Comparison of ENCODE assay signal across 1 cellular context in the genomic region with DNA sequence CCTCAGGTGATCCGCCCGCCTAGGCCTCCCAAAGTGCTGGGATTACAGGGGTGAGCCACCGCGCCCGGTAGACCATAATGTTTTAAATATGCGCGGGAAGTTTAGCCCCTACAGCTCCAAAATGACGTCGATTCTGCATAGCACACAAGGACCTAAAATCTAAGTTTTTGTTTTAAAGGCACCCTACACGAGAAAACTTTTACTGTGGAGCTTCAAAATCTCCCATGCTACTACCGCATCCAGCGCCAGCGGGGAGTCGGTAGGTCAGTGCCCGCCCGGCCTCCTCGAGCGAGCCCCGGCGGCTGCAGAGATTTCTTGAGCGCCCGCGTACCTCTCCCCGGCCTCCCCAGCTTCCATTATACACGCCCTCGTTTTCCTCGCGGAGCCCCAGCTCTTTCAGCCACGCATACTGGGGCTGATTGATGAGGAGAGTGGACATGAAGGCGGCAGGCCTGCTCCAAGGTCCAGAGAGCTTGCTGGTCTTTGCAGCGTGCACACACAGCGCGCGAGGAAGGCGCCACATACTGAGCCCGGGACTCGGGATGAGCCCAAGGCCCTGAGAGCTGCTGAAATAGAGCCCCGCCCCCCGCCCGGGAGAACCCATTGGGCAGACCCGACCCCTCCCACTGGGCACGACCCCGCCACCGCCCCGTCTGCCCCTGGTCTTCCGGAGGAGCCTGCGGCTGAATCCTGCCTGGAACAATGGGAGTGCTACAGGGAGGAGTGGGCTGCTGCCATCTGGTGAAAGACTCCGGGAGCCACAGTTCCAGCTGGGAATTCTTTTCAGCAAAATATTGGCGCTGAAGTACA.
TF ChIP-seq lines count a peak whose summit lies in the region.

A gene (minus strand): TSS at position 544 of the 810 bp plus-strand sequence. CDS start 21 bp downstream, at position 523.

TF ChIP-seq in HepG2, 621 proteins besides CTCF, POLR2A, EP300 and RAD21 (continued from another document and continues in another):
- TF ChIP-seq, protein P1, sequence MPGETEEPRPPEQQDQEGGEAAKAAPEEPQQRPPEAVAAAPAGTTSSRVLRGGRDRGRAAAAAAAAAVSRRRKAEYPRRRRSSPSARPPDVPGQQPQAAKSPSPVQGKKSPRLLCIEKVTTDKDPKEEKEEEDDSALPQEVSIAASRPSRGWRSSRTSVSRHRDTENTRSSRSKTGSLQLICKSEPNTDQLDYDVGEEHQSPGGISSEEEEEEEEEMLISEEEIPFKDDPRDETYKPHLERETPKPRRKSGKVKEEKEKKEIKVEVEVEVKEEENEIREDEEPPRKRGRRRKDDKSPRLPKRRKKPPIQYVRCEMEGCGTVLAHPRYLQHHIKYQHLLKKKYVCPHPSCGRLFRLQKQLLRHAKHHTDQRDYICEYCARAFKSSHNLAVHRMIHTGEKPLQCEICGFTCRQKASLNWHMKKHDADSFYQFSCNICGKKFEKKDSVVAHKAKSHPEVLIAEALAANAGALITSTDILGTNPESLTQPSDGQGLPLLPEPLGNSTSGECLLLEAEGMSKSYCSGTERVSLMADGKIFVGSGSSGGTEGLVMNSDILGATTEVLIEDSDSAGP (CRISPR knock-in tag; IDR thresholded peaks at IDR 0.05; ENCODE audit: borderline replicate concordance) = peak; percentile 85; the same call in 1 of the 2 replicates
- TF ChIP-seq HDAC1 (CRISPR knock-in tag; IDR thresholded peaks at IDR 0.05) (peak; percentile 84), MAF1 (CRISPR knock-in tag; IDR thresholded peaks at IDR 0.05; ENCODE audit: borderline replicate concordance) (peak; percentile 82; the same call in 1 of the 2 replicates), SNAI1 (CRISPR knock-in tag; IDR thresholded peaks at IDR 0.05; ENCODE audit: borderline replicate concordance) (no peak), ZNF782 (CRISPR knock-in tag; IDR thresholded peaks at IDR 0.05; ENCODE audit: borderline replicate concordance) (peak; percentile 57; the same call in 1 of the 2 replicates), MED13 (CRISPR knock-in tag; IDR thresholded peaks at IDR 0.05) (peak; percentile 52), IKZF1 (IDR thresholded peaks at IDR 0.05) (no peak), BRCA1 (CRISPR knock-in tag; IDR thresholded peaks at IDR 0.05) (peak; percentile 89; the same call in 1 of the 2 replicates), KDM4B (CRISPR knock-in tag; IDR thresholded peaks at IDR 0.05) (peak; percentile 74), ZNF552 (CRISPR knock-in tag; IDR thresholded peaks at IDR 0.05; ENCODE audit: borderline replicate concordance) (peak; percentile 56; the same call in 1 of the 2 replicates), SIX4 (CRISPR knock-in tag; IDR thresholded peaks at IDR 0.05) (0 out of 2 replicates have a peak, but pooled peaks have one; percentile 30), POLR2AphosphoS5 (IDR thresholded peaks at IDR 0.05; ENCODE audit: low read depth, low read length) (peak; percentile 96), RCOR2 (CRISPR knock-in tag; IDR thresholded peaks at IDR 0.05) (no peak), ZNF747 (CRISPR knock-in tag; IDR thresholded peaks at IDR 0.05; ENCODE audit: borderline replicate concordance) (0 out of 2 replicates have a peak, but pooled peaks have one; percentile 48), NCOR1 (IDR thresholded peaks at IDR 0.05; ENCODE audit: borderline replicate concordance, low read length) (peak; percentile 57; the same call in 1 of the 2 replicates), ZNF350 (CRISPR knock-in tag; IDR thresholded peaks at IDR 0.05; ENCODE audit: borderline replicate concordance, low read depth) (peak; percentile 77; the same call in 1 of the 2 replicates), ETV5 (CRISPR knock-in tag; IDR thresholded peaks at IDR 0.05; ENCODE audit: borderline replicate concordance) (peak; percentile 77), AGO1 (IDR thresholded peaks at IDR 0.05; ENCODE audit: low read depth, low read length, poor library complexity, severe bottlenecking) (no peak), MEIS1 (CRISPR knock-in tag; IDR thresholded peaks at IDR 0.05; ENCODE audit: borderline replicate concordance) (peak; percentile 36; the same call in 1 of the 2 replicates), SPEN (CRISPR knock-in tag; IDR thresholded peaks at IDR 0.05; ENCODE audit: low read depth) (peak; percentile 90), ZNF337 (CRISPR knock-in tag; IDR thresholded peaks at IDR 0.05; ENCODE audit: borderline replicate concordance, low read depth) (peak; percentile 75; the same call in 1 of the 2 replicates), FOSL2 (CRISPR knock-in tag; IDR thresholded peaks at IDR 0.05) (peak; percentile 62), ZNF75D (CRISPR knock-in tag; IDR thresholded peaks at IDR 0.05; ENCODE audit: borderline replicate concordance) (no peak)
- TF ChIP-seq, protein P2, sequence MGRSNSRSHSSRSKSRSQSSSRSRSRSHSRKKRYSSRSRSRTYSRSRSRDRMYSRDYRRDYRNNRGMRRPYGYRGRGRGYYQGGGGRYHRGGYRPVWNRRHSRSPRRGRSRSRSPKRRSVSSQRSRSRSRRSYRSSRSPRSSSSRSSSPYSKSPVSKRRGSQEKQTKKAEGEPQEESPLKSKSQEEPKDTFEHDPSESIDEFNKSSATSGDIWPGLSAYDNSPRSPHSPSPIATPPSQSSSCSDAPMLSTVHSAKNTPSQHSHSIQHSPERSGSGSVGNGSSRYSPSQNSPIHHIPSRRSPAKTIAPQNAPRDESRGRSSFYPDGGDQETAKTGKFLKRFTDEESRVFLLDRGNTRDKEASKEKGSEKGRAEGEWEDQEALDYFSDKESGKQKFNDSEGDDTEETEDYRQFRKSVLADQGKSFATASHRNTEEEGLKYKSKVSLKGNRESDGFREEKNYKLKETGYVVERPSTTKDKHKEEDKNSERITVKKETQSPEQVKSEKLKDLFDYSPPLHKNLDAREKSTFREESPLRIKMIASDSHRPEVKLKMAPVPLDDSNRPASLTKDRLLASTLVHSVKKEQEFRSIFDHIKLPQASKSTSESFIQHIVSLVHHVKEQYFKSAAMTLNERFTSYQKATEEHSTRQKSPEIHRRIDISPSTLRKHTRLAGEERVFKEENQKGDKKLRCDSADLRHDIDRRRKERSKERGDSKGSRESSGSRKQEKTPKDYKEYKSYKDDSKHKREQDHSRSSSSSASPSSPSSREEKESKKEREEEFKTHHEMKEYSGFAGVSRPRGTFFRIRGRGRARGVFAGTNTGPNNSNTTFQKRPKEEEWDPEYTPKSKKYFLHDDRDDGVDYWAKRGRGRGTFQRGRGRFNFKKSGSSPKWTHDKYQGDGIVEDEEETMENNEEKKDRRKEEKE (IDR thresholded peaks at IDR 0.05) = no peak
- TF ChIP-seq, protein P3, sequence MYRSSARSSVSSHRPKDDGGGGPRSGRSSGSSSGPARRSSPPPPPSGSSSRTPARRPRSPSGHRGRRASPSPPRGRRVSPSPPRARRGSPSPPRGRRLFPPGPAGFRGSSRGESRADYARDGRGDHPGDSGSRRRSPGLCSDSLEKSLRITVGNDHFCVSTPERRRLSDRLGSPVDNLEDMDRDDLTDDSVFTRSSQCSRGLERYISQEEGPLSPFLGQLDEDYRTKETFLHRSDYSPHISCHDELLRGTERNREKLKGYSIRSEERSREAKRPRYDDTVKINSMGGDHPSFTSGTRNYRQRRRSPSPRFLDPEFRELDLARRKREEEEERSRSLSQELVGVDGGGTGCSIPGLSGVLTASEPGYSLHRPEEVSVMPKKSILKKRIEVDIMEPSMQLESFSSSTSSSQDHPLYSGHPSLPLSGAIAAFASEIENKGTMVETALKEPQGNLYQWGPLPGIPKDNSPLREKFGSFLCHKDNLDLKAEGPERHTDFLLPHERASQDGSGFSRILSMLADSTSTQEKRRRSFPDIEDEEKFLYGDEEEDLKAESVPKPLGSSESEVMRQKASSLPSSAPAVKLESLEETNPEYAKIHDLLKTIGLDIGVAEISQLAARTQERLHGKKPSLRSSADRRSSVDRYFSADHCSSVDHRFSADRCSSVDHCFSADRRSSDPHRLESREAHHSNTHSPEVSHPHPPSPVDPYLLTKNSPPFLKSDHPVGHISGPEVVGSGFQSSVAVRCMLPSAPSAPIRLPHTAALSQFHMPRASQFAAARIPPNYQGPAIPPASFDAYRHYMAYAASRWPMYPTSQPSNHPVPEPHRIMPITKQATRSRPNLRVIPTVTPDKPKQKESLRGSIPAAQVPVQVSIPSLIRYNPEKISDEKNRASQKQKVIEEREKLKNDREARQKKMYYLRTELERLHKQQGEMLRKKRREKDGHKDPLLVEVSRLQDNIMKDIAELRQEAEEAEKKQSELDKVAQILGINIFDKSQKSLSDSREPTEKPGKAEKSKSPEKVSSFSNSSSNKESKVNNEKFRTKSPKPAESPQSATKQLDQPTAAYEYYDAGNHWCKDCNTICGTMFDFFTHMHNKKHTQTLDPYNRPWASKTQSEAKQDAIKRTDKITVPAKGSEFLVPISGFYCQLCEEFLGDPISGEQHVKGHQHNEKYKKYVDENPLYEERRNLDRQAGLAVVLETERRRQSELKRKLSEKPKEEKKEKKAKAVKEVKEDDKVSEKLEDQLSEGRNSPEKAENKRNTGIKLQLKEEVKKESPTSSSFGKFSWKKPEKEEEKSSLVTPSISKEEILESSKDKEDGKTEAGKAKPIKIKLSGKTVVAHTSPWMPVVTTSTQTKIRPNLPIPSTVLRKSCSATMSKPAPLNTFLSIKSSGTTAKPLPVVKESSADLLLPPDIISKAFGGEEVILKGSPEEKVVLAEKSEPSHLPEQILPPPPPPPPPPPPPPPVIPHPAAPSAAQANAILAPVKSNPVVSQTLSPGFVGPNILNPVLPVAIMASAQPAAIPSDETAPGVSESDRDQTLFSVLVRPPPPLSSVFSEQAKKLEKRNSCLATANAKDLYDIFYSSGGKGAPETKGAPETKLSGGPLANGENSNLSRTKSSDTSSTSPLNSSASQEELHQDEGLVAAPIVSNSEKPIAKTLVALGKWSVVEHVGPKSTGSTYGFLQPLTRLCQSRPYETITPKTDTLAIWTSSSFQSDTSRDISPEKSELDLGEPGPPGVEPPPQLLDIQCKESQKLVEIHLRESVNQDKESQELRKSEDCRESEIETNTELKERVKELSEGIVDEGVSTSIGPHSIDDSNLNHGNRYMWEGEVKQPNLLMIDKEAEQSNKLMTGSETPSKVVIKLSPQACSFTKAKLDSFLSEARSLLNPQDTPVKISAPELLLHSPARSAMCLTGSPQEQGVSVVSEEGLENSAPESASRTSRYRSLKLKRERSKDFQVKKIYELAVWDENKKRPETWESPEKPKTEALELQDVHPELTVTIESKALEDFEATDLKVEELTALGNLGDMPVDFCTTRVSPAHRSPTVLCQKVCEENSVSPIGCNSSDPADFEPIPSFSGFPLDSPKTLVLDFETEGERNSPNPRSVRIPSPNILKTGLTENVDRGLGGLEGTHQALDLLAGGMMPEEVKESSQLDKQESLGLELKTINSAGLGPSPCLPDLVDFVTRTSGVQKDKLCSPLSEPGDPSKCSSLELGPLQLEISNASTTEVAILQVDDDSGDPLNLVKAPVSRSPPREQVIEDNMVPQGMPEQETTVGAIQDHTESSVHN (CRISPR knock-in tag; IDR thresholded peaks at IDR 0.05) = no peak
- TF ChIP-seq, protein P4, sequence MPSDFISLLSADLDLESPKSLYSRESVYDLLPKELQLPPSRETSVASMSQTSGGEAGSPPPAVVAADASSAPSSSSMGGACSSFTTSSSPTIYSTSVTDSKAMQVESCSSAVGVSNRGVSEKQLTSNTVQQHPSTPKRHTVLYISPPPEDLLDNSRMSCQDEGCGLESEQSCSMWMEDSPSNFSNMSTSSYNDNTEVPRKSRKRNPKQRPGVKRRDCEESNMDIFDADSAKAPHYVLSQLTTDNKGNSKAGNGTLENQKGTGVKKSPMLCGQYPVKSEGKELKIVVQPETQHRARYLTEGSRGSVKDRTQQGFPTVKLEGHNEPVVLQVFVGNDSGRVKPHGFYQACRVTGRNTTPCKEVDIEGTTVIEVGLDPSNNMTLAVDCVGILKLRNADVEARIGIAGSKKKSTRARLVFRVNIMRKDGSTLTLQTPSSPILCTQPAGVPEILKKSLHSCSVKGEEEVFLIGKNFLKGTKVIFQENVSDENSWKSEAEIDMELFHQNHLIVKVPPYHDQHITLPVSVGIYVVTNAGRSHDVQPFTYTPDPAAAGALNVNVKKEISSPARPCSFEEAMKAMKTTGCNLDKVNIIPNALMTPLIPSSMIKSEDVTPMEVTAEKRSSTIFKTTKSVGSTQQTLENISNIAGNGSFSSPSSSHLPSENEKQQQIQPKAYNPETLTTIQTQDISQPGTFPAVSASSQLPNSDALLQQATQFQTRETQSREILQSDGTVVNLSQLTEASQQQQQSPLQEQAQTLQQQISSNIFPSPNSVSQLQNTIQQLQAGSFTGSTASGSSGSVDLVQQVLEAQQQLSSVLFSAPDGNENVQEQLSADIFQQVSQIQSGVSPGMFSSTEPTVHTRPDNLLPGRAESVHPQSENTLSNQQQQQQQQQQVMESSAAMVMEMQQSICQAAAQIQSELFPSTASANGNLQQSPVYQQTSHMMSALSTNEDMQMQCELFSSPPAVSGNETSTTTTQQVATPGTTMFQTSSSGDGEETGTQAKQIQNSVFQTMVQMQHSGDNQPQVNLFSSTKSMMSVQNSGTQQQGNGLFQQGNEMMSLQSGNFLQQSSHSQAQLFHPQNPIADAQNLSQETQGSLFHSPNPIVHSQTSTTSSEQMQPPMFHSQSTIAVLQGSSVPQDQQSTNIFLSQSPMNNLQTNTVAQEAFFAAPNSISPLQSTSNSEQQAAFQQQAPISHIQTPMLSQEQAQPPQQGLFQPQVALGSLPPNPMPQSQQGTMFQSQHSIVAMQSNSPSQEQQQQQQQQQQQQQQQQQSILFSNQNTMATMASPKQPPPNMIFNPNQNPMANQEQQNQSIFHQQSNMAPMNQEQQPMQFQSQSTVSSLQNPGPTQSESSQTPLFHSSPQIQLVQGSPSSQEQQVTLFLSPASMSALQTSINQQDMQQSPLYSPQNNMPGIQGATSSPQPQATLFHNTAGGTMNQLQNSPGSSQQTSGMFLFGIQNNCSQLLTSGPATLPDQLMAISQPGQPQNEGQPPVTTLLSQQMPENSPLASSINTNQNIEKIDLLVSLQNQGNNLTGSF (CRISPR knock-in tag; IDR thresholded peaks at IDR 0.05) = 0 out of 2 replicates have a peak, but pooled peaks have one; percentile 52
- TF ChIP-seq, protein P5, sequence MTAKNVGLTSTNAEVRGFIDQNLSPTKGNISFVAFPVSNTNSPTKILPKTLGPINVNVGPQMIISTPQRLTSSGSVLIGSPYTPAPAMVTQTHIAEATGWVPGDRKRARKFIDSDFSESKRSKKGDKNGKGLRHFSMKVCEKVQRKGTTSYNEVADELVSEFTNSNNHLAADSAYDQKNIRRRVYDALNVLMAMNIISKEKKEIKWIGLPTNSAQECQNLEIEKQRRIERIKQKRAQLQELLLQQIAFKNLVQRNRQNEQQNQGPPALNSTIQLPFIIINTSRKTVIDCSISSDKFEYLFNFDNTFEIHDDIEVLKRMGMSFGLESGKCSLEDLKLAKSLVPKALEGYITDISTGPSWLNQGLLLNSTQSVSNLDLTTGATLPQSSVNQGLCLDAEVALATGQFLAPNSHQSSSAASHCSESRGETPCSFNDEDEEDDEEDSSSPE (CRISPR knock-in tag; IDR thresholded peaks at IDR 0.05) = peak; percentile 88
- TF ChIP-seq, protein P6, sequence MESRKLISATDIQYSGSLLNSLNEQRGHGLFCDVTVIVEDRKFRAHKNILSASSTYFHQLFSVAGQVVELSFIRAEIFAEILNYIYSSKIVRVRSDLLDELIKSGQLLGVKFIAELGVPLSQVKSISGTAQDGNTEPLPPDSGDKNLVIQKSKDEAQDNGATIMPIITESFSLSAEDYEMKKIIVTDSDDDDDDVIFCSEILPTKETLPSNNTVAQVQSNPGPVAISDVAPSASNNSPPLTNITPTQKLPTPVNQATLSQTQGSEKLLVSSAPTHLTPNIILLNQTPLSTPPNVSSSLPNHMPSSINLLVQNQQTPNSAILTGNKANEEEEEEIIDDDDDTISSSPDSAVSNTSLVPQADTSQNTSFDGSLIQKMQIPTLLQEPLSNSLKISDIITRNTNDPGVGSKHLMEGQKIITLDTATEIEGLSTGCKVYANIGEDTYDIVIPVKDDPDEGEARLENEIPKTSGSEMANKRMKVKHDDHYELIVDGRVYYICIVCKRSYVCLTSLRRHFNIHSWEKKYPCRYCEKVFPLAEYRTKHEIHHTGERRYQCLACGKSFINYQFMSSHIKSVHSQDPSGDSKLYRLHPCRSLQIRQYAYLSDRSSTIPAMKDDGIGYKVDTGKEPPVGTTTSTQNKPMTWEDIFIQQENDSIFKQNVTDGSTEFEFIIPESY (CRISPR knock-in tag; IDR thresholded peaks at IDR 0.05) = peak; percentile 25; the same call in 1 of the 2 replicates
